33 cellular contexts compared by ENCODE assay signal in genomic region chr7:20597339-20597738, GRCh38. TPM values are rescaled to one million over a fixed set of nuclear protein-coding genes. Genes with fewer than 3 reads are reported as not detected.
DNase-seq lines count a peak whose midpoint lies in the region; ATAC-seq, FAIRE-seq and TF ChIP-seq lines count a peak whose summit lies in the region.
"Had no signal": no experiment of that assay in that cellular context is flagged by ENCODE, and none has a peak within 500 bp of the region (broad histone marks: within the 10 kb centered on the region; RNA-seq: fewer than 3 reads in every experiment).

No MANE protein-coding gene starts in this region.

- no peaks in the 10 kb centered on the region for H4K20me1 ChIP-seq in H1 (replicated peaks in 1 of 2; ENCODE audit: control insufficient read depth in 1 of 2, insufficient read depth in 2 of 2, low read length in 2 of 2)

- TF ChIP-seq CTCF in H1 (IDR thresholded peaks at IDR 0.05; ENCODE audit: control extremely low read depth in 1 of 3, insufficient read depth in 1 of 3, low read depth in 1 of 3, low read length in 3 of 3): no peak

- peak; percentile 31 for DNase-seq in NOMO-1 treated with DMSO at 0.1 percent for 48 hours (lab: John Stamatoyannopoulos, UW; ENCODE audit: unreplicated experiment)
- DNase-seq in NOMO-1 treated with dmso at 0.1 percent for 144 hours (lab: John Stamatoyannopoulos, UW; ENCODE audit: unreplicated experiment): no peak
- DNase-seq in RPMI7951 (ENCODE audit: low read depth): peak; percentile 64
- no peak for DNase-seq in H1 (ENCODE audit: low read depth in 1 of 2, low spot score in 2 of 2)
- DNase-seq in HuH-7.5 (ENCODE audit: low spot score): no peak
- DNase-seq in NCI-H2196 treated with DMSO at 0.1 percent for 48 hours (lab: John Stamatoyannopoulos, UW; ENCODE audit: unreplicated experiment): no peak
- DNase-seq: activated CD4-positive, alpha-beta memory T cell treated with anti-CD3 and anti-CD28 coated beads, Interleukin-2, amount 10 ng/mL, durations not matched to agents 7 days and 5 days; activated CD8-positive, alpha-beta memory T cell treated with anti-CD3 and anti-CD28 coated beads, Interleukin-2, amount 50 U/mL, for 4 hours; activated naive CD4-positive, alpha-beta T cell; activated naive CD8-positive, alpha-beta T cell treated with anti-CD3 and anti-CD28 coated beads, Interleukin-2, amount 50 U/mL, for 24 hours; body of pancreas; cerebellar nuclear complex; endodermal cell; gastrocnemius medialis; left cardiac atrium; MM.1S; mucosa of descending colon; natural killer cell; NCI-H1436 treated with DMSO at 0.1 percent for 48 hours; NCI-H774; T-helper 2 cell had no signal

- TF ChIP-seq RAD21 in H1 (IDR thresholded peaks at IDR 0.05 in 1 of 2, conservative IDR thresholded peaks at IDR 0.05 in 1 of 2; ENCODE audit: low read depth in 2 of 2, low read length in 2 of 2): no peak

- H2BK120ac ChIP-seq in H1 (replicated peaks; ENCODE audit: low read depth, low read length): no peak overlapping the region

- no peak overlapping the region for H4K5ac ChIP-seq in H1 (ENCODE audit: insufficient read length, low read depth, low read length)

- no peak overlapping the region for H3K9ac ChIP-seq in H1 (replicated peaks in 1 of 4; ENCODE audit: extremely low read depth in 1 of 4, low read depth in 3 of 4, low read length in 3 of 4)
- H3K9ac ChIP-seq: KMS-11 had no signal

- H4K91ac ChIP-seq in H1 (replicated peaks; ENCODE audit: insufficient read length, low read length): no peak overlapping the region

- no peak overlapping the region for H2AK5ac ChIP-seq in H1 (ENCODE audit: low read depth, low read length)

- H3K79me1 ChIP-seq in H1 (ENCODE audit: low read depth, low read length): no peaks in the 10 kb centered on the region

- CTCF ChIA-PET in H1 (lab: Charles Lee; ENCODE audit: partially characterized antibody): interaction anchor here (0.7 to 6.0 kb wide), 23 partner anchors 9 to 888 kb away, joined by 3 to 32 read pairs (median 5); partner anchors contain the start of gene POLR1F

- no peak overlapping the region for H2BK15ac ChIP-seq in H1 (ENCODE audit: low read length)

- no peak overlapping the region for H3K4ac ChIP-seq in H1 (replicated peaks; ENCODE audit: insufficient read length, low read depth, low read length)

- H3K27ac ChIP-seq in H1 (ENCODE audit: low read depth, low read length): no peak overlapping the region
- H3K27ac ChIP-seq: body of pancreas, gastrocnemius medialis, hepatocyte, KMS-11 had no signal

- no peak overlapping the region for H2BK12ac ChIP-seq in H1 (ENCODE audit: low read depth, low read length)

- POLR2A ChIA-PET in H1 (lab: Charles Lee; ENCODE audit: partially characterized antibody): no interaction called here

- no peaks in the 10 kb centered on the region for H3K23me2 ChIP-seq in H1 (ENCODE audit: low read depth, low read length)

- no peak overlapping the region for H3K4me3 ChIP-seq in H1 (ENCODE audit: extremely low read depth in 1 of 4, insufficient read depth in 2 of 4, low read depth in 3 of 4, low read length in 4 of 4)
- H3K4me3 ChIP-seq: body of pancreas, gastrocnemius medialis, hepatocyte, lung, mucosa of descending colon had no signal

- H3K14ac ChIP-seq in H1 (ENCODE audit: insufficient read length): no peak overlapping the region

- H3K56ac ChIP-seq in H1 (replicated peaks; ENCODE audit: insufficient read length, low read depth, low read length): no peak overlapping the region

- H3K4me1 ChIP-seq in H1 (replicated peaks in 1 of 4; ENCODE audit: control insufficient read depth in 3 of 4, insufficient read depth in 4 of 4, low read length in 3 of 4): no peaks in the 10 kb centered on the region
- H3K4me1 ChIP-seq: body of pancreas, gastrocnemius medialis had no signal

- H3K23ac ChIP-seq in H1 (ENCODE audit: insufficient read length): no peak overlapping the region

- H3K36me3 ChIP-seq in H1 (ENCODE audit: control insufficient read depth in 2 of 4, insufficient read depth in 4 of 4, low read length in 3 of 4): no peaks in the 10 kb centered on the region
- H3K36me3 ChIP-seq: gastrocnemius medialis had no signal

- no peak overlapping the region for H2BK20ac ChIP-seq in H1 (ENCODE audit: low read length)

- H3K18ac ChIP-seq in H1 (ENCODE audit: extremely low read depth, low read length): no peak overlapping the region

- H3K79me2 ChIP-seq in H1 (ENCODE audit: control insufficient read depth in 1 of 2, insufficient read depth in 2 of 2, low read length in 2 of 2): no peaks in the 10 kb centered on the region
- H3K79me2 ChIP-seq: hepatocyte had no signal

- 79% methylated on average over 2 of the region's 2 CpGs; no CpG with 5 or more reads in 1 of the 2 experiments for WGBS in H1 (ENCODE audit: extremely low coverage in 1 of 2, insufficient coverage in 1 of 2, insufficient read length in 1 of 2, insufficient replicate concordance in 2 of 2, low coverage in 1 of 2, low lambda C conversion rate in 2 of 2, missing lambda C conversion rate in 1 of 2), 2 experiments

- ATAC-seq in HG02571 (IDR thresholded peaks at IDR 0.05; ENCODE audit: unreplicated experiment) (no peak), GM19351 (IDR thresholded peaks at IDR 0.05; ENCODE audit: unreplicated experiment) (no peak)
- ATAC-seq: activated naive CD8-positive, alpha-beta T cell treated with anti-CD3 and anti-CD28 coated beads, Interleukin-2, amount 50 U/mL, for 24 hours; body of pancreas; gastrocnemius medialis; mucosa of descending colon; natural killer cell; Right ventricle myocardium inferior; stimulated activated memory B cell treated with anti-CD40 and anti-IgM and Interleukin-4, amounts not matched to agents 10 μg/mL and 1 μg/mL and 100 μg/mL, for 72 hours had no signal

- FAIRE-seq in H1 (lab: Jason Lieb, UNC): no peak
- FAIRE-seq: GM18507 had no signal

- TF ChIP-seq EP300 in H1 (IDR thresholded peaks at IDR 0.05; ENCODE audit: borderline replicate concordance in 1 of 2, low read depth in 2 of 2, low read length in 2 of 2): no peak

- no peak overlapping the region for H2BK5ac ChIP-seq in H1 (ENCODE audit: low read depth, low read length)

- no peak overlapping the region for H4K8ac ChIP-seq in H1 (ENCODE audit: extremely low read depth, insufficient read depth, low read length)

- H3K4me2 ChIP-seq in H1 (ENCODE audit: insufficient read depth in 1 of 2, low read depth in 2 of 2, low read length in 2 of 2): no peak overlapping the region
- H3K4me2 ChIP-seq: hepatocyte, KMS-11 had no signal

- no peaks in the 10 kb centered on the region for H3K9me3 ChIP-seq in H1 (ENCODE audit: insufficient read depth in 2 of 2, low read depth in 1 of 2, low read length in 1 of 2)
- H3K9me3 ChIP-seq: body of pancreas, gastrocnemius medialis, mucosa of descending colon had no signal

- peaks cover 0 to 1% (median 0%) of the 10 kb centered on the region in 4 experiments; a peak in 1 of 7 replicates for H3K27me3 ChIP-seq in H1 (replicated peaks in 1 of 4; ENCODE audit: control insufficient read depth in 3 of 4, extremely low read depth in 1 of 4, insufficient read depth in 3 of 4, low read length in 3 of 4)
- H3K27me3 ChIP-seq: body of pancreas, gastrocnemius medialis, hepatocyte had no signal

- TF ChIP-seq POLR2A in H1 (IDR thresholded peaks at IDR 0.05; ENCODE audit: control extremely low read depth in 1 of 2, low read depth in 2 of 2, low read length in 2 of 2): no peak

- no peak overlapping the region for H2AFZ ChIP-seq in H1 (ENCODE audit: low read length)
- H2AFZ ChIP-seq: hepatocyte had no signal

TF ChIP-seq in H1, 55 proteins besides CTCF, POLR2A, EP300 and RAD21:
- TF ChIP-seq E2F6 (IDR thresholded peaks at IDR 0.05): no peak
- no peak for TF ChIP-seq ATF3 (IDR thresholded peaks at IDR 0.05; ENCODE audit: insufficient read depth, low read depth, low read length)
- TF ChIP-seq CEBPB (IDR thresholded peaks at IDR 0.05; ENCODE audit: low read depth, low read length): peak; percentile 79

RNA-seq across cellular contexts. Expression of gene ABCB5, which starts 18.1 kb away (rescaled TPM):
- not detected in 2 replicates for total RNA-seq in RPMI7951 (2014; rRNA removed; shearing (Covaris generic))
- total RNA-seq in H1 (2021; fragmentation: NEBNext Ultra II Directional; extraction: Animal tissue kit (Norgen Biotek cat#: 25700)): not detected in 2 replicates
- not detected in 2 replicates for polyA plus RNA-seq in H1 (2011; rRNA removed)
- not detected for polyA plus RNA-seq in H1 (2011; cell fraction: cytosol; rRNA removed)
- not detected for polyA plus RNA-seq in H1 (2011; cell fraction: nucleus; rRNA removed)
- polyA plus RNA-seq in H1 (2012, experiment 1 of 2): 0.05 to 0.06 TPM in 2 of 4 replicates, not detected in the others
- not detected for polyA plus RNA-seq in H1 (2012, experiment 2 of 2)
- polyA plus RNA-seq in H1 (2013, experiment 1 of 2): not detected
- not detected for polyA plus RNA-seq in H1 (2013, experiment 2 of 2)
- not detected in 2 replicates for polyA minus RNA-seq in H1 (2011; rRNA and poly(A)+ RNA removed)
- polyA minus RNA-seq in H1 (2011; cell fraction: cytosol; rRNA and poly(A)+ RNA removed): not detected
- not detected for polyA minus RNA-seq in H1 (2011; cell fraction: nucleus; rRNA and poly(A)+ RNA removed)
- total RNA-seq: A172; activated CD4-positive, alpha-beta memory T cell treated with anti-CD3 and anti-CD28 coated beads, Interleukin-2, amount 10 ng/mL, durations not matched to agents 7 days and 5 days; CD4-positive, alpha-beta memory T cell; dermis blood vessel endothelial cell; endodermal cell; HT1080; left cardiac atrium; natural killer cell; Right ventricle myocardium inferior had no signal
- polyA plus RNA-seq: CD4-positive, alpha-beta memory T cell; hepatocyte had no signal

Comparison
In these comparisons a context has a peak if more than half of its experiments do, and no peak if none do; other contexts are left out.
1. DNase-seq: peak in NOMO-1 treated with DMSO at 0.1 percent for 48 hours (single experiment) and RPMI7951 (single experiment); none in NOMO-1 treated with dmso at 0.1 percent for 144 hours (single experiment), H1 (0 of 2), HuH-7.5 (single experiment) and NCI-H2196 treated with DMSO at 0.1 percent for 48 hours (single experiment).